Comparison of ENCODE assay signal across 1 cellular context in the genomic region with DNA sequence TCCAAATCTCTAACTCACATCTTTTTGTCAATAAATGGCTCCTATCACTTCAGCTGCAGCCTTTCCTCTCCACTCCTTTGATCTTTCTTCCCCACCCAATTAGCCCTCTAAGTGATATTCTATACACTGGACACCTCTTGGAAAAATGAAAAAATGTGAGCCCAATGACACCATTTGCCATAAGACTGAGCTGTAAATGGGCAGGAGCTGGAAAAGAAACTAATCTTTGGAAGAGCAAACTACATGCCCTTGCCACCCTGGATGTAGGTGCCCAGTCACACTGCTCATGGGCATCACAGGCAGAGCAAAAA.
TF ChIP-seq lines count a peak whose summit lies in the region.

No MANE protein-coding gene starts in this region.

TF ChIP-seq in IMR-90, 13 proteins besides CTCF, POLR2A, EP300 and RAD21:
- TF ChIP-seq SMC3 (IDR thresholded peaks at IDR 0.05; ENCODE audit: low read depth, low read length) (no peak), RCOR1 (IDR thresholded peaks at IDR 0.05; ENCODE audit: insufficient replicate concordance, low read length) (no peak), CHD1 (IDR thresholded peaks at IDR 0.05; ENCODE audit: low read depth, low read length) (no peak)
- TF ChIP-seq, protein P1, sequence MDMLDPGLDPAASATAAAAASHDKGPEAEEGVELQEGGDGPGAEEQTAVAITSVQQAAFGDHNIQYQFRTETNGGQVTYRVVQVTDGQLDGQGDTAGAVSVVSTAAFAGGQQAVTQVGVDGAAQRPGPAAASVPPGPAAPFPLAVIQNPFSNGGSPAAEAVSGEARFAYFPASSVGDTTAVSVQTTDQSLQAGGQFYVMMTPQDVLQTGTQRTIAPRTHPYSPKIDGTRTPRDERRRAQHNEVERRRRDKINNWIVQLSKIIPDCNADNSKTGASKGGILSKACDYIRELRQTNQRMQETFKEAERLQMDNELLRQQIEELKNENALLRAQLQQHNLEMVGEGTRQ (IDR thresholded peaks at IDR 0.05; ENCODE audit: low read depth, low read length) = no peak
- TF ChIP-seq, protein P2, sequence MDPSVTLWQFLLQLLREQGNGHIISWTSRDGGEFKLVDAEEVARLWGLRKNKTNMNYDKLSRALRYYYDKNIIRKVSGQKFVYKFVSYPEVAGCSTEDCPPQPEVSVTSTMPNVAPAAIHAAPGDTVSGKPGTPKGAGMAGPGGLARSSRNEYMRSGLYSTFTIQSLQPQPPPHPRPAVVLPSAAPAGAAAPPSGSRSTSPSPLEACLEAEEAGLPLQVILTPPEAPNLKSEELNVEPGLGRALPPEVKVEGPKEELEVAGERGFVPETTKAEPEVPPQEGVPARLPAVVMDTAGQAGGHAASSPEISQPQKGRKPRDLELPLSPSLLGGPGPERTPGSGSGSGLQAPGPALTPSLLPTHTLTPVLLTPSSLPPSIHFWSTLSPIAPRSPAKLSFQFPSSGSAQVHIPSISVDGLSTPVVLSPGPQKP (IDR thresholded peaks at IDR 0.05; ENCODE audit: borderline replicate concordance, low read depth, low read length) = no peak
